Comparison of ENCODE assay signal across 11 cellular contexts in the genomic region with DNA sequence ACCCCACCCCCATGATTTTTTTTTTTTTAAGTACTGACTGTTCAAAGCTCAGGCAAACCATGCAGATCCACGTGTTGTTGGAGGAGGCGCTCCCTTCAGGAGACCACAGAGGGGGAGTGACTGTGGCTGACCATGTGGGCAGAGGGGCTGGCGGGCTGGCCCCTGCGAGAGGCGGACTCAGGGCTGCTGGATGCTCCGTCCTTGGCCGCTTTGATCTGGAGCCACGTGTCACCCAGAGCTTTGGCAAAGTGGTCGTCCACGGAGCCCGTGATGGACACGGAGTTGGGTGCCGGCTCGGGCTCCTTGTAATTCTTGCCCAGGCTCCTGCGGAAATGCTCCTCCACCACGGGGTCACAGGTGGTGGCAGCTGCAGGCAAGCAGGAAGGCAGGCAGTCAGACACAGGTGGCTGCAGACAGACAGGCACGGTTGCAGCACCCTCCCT.
DNase-seq lines count a peak whose midpoint lies in the region; TF ChIP-seq lines count a peak whose summit lies in the region.
"Had no signal": no experiment of that assay in that cellular context is flagged by ENCODE, and none has a peak within 500 bp of the region (broad histone marks: within the 10 kb centered on the region; RNA-seq: fewer than 3 reads in every experiment).

No MANE protein-coding gene starts in this region.

- H3K9me3 Mint-ChIP-seq in activated CD4-positive, alpha-beta T cell treated with anti-CD3 and anti-CD28 coated beads, Interleukin-2, amount 10 ng/mL, durations not matched to agents 24 days and 14 days: no peaks in the 10 kb centered on the region
- H3K9me3 Mint-ChIP-seq in chondrocyte (ENCODE audit: low read depth) (no peaks in the 10 kb centered on the region), mesothelial cell of epicardium (no peaks in the 10 kb centered on the region)
- H3K9me3 Mint-ChIP-seq: activated naive CD8-positive, alpha-beta T cell treated with anti-CD3 and anti-CD28 coated beads, Interleukin-2, amount 10 ng/mL, durations not matched to agents 7 days and 5 days had no signal

- no peaks in the 10 kb centered on the region for H3K27me3 ChIP-seq in thymus (ENCODE audit: control insufficient read depth, insufficient read depth)
- H3K27me3 ChIP-seq: MG63 had no signal

- H3K4me3 ChIP-seq in thymus (ENCODE audit: low read length): no peak overlapping the region
- H3K4me3 ChIP-seq: MG63, PC-9 had no signal

- H3K27ac Mint-ChIP-seq in activated CD4-positive, alpha-beta T cell treated with anti-CD3 and anti-CD28 coated beads, Interleukin-2, amount 10 ng/mL, durations not matched to agents 24 days and 14 days: peak overlapping the region; percentile 67
- H3K27ac Mint-ChIP-seq in chondrocyte (ENCODE audit: unreplicated experiment) (peak overlapping the region; percentile 99), mesothelial cell of epicardium (peak overlapping the region; percentile 70)
- H3K27ac Mint-ChIP-seq: activated naive CD8-positive, alpha-beta T cell treated with anti-CD3 and anti-CD28 coated beads, Interleukin-2, amount 10 ng/mL, durations not matched to agents 7 days and 5 days had no signal

- no peak for DNase-seq in activated CD4-positive, alpha-beta T cell treated with anti-CD3 and anti-CD28 coated beads, Interleukin-2, amount 10 ng/mL, durations not matched to agents 24 days and 14 days
- no peak for DNase-seq in activated CD4-positive, alpha-beta T cell treated with anti-CD3 and anti-CD28 coated beads for 1 hour
- no peak for DNase-seq in chondrocyte (ENCODE audit: low spot score)
- no peak for DNase-seq in mesothelial cell of epicardium (ENCODE audit: low spot score in 2 of 2, unreplicated experiment in 2 of 2)
- no peak for DNase-seq in stimulated activated CD4-positive, alpha-beta T cell treated with anti-CD3 and anti-CD28 coated beads, Interleukin-2, amount 100 ng/mL, for 48 hours
- no peak for DNase-seq in UCSD-AML1 (lab: John Stamatoyannopoulos, UW; ENCODE audit: unreplicated experiment)
- no peak for DNase-seq in hippocampal formation (lab: John Stamatoyannopoulos, UW)
- DNase-seq: activated naive CD8-positive, alpha-beta T cell treated with anti-CD3 and anti-CD28 coated beads, Interleukin-2, amount 10 ng/mL, durations not matched to agents 7 days and 5 days; MG63; PC-9 had no signal

- no peaks in the 10 kb centered on the region for H3K4me1 ChIP-seq in thymus (ENCODE audit: control insufficient read depth, insufficient read depth, low read length)

- peaks cover 85% of the 10 kb centered on the region for H3K36me3 ChIP-seq in thymus (ENCODE audit: control insufficient read depth, insufficient read depth)

- no peak for TF ChIP-seq CTCF in chondrocyte (IDR thresholded peaks at IDR 0.05)
- no peak for TF ChIP-seq CTCF in mesothelial cell of epicardium (IDR thresholded peaks at IDR 0.05; ENCODE audit: unreplicated experiment)

- WGBS in thymus: 91% methylated on average over 17 of the region's 17 CpGs

- no peak overlapping the region for H3K4me3 Mint-ChIP-seq in activated CD4-positive, alpha-beta T cell treated with anti-CD3 and anti-CD28 coated beads, Interleukin-2, amount 10 ng/mL, durations not matched to agents 24 days and 14 days
- H3K4me3 Mint-ChIP-seq in chondrocyte (ENCODE audit: unreplicated experiment): peak overlapping the region; percentile 48
- H3K4me3 Mint-ChIP-seq in mesothelial cell of epicardium: no peak overlapping the region
- H3K4me3 Mint-ChIP-seq: activated naive CD8-positive, alpha-beta T cell treated with anti-CD3 and anti-CD28 coated beads, Interleukin-2, amount 10 ng/mL, durations not matched to agents 7 days and 5 days had no signal

- peaks cover 22% of the 10 kb centered on the region for H3K36me3 Mint-ChIP-seq in activated CD4-positive, alpha-beta T cell treated with anti-CD3 and anti-CD28 coated beads, Interleukin-2, amount 10 ng/mL, durations not matched to agents 24 days and 14 days (ENCODE audit: low read depth)
- H3K36me3 Mint-ChIP-seq in chondrocyte (ENCODE audit: low read depth) (peaks cover 33% of the 10 kb centered on the region), mesothelial cell of epicardium (peaks cover 7% of the 10 kb centered on the region)

- no peaks in the 10 kb centered on the region for H3K27me3 Mint-ChIP-seq in activated CD4-positive, alpha-beta T cell treated with anti-CD3 and anti-CD28 coated beads, Interleukin-2, amount 10 ng/mL, durations not matched to agents 24 days and 14 days
- H3K27me3 Mint-ChIP-seq in chondrocyte (ENCODE audit: low read depth) (no peaks in the 10 kb centered on the region), mesothelial cell of epicardium (ENCODE audit: low read depth) (no peaks in the 10 kb centered on the region)
- H3K27me3 Mint-ChIP-seq: activated naive CD8-positive, alpha-beta T cell treated with anti-CD3 and anti-CD28 coated beads, Interleukin-2, amount 10 ng/mL, durations not matched to agents 7 days and 5 days had no signal

- no peaks in the 10 kb centered on the region for H3K9me3 ChIP-seq in thymus (ENCODE audit: control insufficient read depth)
- H3K9me3 ChIP-seq: MG63 had no signal

- intact Hi-C loops in activated CD4-positive, alpha-beta T cell treated with anti-CD3 and anti-CD28 coated beads, Interleukin-2, amount 10 ng/mL, durations not matched to agents 24 days and 14 days (cut with micrococcal nuclease): no loop called here

- H3K4me1 Mint-ChIP-seq in activated CD4-positive, alpha-beta T cell treated with anti-CD3 and anti-CD28 coated beads, Interleukin-2, amount 10 ng/mL, durations not matched to agents 24 days and 14 days: peaks cover 8% of the 10 kb centered on the region
- peaks cover 91% of the 10 kb centered on the region for H3K4me1 Mint-ChIP-seq in chondrocyte (ENCODE audit: low read depth)
- peaks cover 44% of the 10 kb centered on the region for H3K4me1 Mint-ChIP-seq in mesothelial cell of epicardium

- peak overlapping the region; percentile 48 for H3K27ac ChIP-seq in thymus (ENCODE audit: low read depth)
- H3K27ac ChIP-seq: PC-9 had no signal
